Comparison of ENCODE assay signal across 8 cellular contexts in the genomic region with DNA sequence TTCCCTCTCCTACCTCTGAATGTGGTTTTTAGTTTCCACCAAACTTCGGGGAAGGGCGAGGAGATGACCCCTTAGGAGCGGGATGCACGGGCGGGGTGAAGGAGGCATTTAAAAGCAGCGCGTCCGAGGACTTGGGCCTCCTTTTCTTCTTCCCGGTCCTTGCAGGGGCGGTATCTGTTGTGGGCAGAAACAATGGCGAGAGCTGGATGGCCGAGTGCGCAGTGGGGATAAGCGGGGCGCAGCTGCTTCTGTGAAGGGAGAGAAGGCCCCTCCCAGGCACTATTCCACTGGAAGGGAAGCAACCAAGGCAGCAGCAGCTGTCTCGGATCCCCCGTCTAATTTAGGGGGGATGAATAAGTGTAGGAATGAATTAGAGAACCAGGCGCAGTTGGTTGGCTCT. TPM values are rescaled to one million over a fixed set of nuclear protein-coding genes. Genes with fewer than 3 reads are reported as not detected.
A peak's percentile ranks its signal among the peaks of the same experiment; 100 is the strongest.
DNase-seq lines count a peak whose midpoint lies in the region; ATAC-seq and TF ChIP-seq lines count a peak whose summit lies in the region.

No MANE protein-coding gene starts in this region.

- no peak for ATAC-seq in activated naive CD8-positive, alpha-beta T cell treated with anti-CD3 and anti-CD28 coated beads, Interleukin-2, amount 10 ng/mL, durations not matched to agents 7 days and 5 days (ENCODE audit: low read depth)
- ATAC-seq in omental fat pad (ENCODE audit: low FRiP score) (peak; percentile 19), GM21390 (IDR thresholded peaks at IDR 0.05; ENCODE audit: unreplicated experiment) (no peak), HG03039 (IDR thresholded peaks at IDR 0.05; ENCODE audit: unreplicated experiment) (no peak)

- no peaks in the 10 kb centered on the region for H3K9me3 Mint-ChIP-seq in activated naive CD8-positive, alpha-beta T cell treated with anti-CD3 and anti-CD28 coated beads, Interleukin-2, amount 10 ng/mL, durations not matched to agents 7 days and 5 days

- peak overlapping the region; percentile 96 for H3K4me3 Mint-ChIP-seq in activated naive CD8-positive, alpha-beta T cell treated with anti-CD3 and anti-CD28 coated beads, Interleukin-2, amount 10 ng/mL, durations not matched to agents 7 days and 5 days

- peaks cover 4% of the 10 kb centered on the region for H3K27me3 Mint-ChIP-seq in activated naive CD8-positive, alpha-beta T cell treated with anti-CD3 and anti-CD28 coated beads, Interleukin-2, amount 10 ng/mL, durations not matched to agents 7 days and 5 days

- TF ChIP-seq CTCF in GM20000 (IDR thresholded peaks at IDR 0.05; ENCODE audit: extremely low read depth, missing control alignments) (no peak), omental fat pad (IDR thresholded peaks at IDR 0.05) (no peak)

- H3K36me3 Mint-ChIP-seq in activated naive CD8-positive, alpha-beta T cell treated with anti-CD3 and anti-CD28 coated beads, Interleukin-2, amount 10 ng/mL, durations not matched to agents 7 days and 5 days, result peaks cover 11% of the 10 kb centered on the region

- POLR2A ChIA-PET in activated naive CD8-positive, alpha-beta T cell treated with anti-CD3 and anti-CD28 coated beads, Interleukin-2, amount 10 ng/mL, durations not matched to agents 7 days and 5 days (lab: Charles Lee), result interaction anchor here (0.7 to 1.6 kb wide), 5 partner anchors 11 to 668 kb away, joined by 3 to 10 read pairs (median 4); a partner anchor contains a TSS

- intact Hi-C loops in head of caudate nucleus (cut with DNase I), result loop anchor here (10.0 kb wide), 2 partner anchors 180 to 310 kb away; a partner anchor contains a TSS

- peaks cover 26% of the 10 kb centered on the region for H3K4me1 Mint-ChIP-seq in activated naive CD8-positive, alpha-beta T cell treated with anti-CD3 and anti-CD28 coated beads, Interleukin-2, amount 10 ng/mL, durations not matched to agents 7 days and 5 days

- H3K27ac Mint-ChIP-seq in activated naive CD8-positive, alpha-beta T cell treated with anti-CD3 and anti-CD28 coated beads, Interleukin-2, amount 10 ng/mL, durations not matched to agents 7 days and 5 days, result peak overlapping the region; percentile 99

- DNase-seq in AG20443 (ENCODE audit: low spot score), result peak; percentile 62
- peak; percentile 14 for DNase-seq in GM20000 (ENCODE audit: low spot score)
- DNase-seq in NCI-H82 treated with DMSO at 0.1 percent for 48 hours (lab: John Stamatoyannopoulos, UW; ENCODE audit: unreplicated experiment), result peak; percentile 5
- DNase-seq in activated naive CD8-positive, alpha-beta T cell treated with anti-CD3 and anti-CD28 coated beads, Interleukin-2, amount 10 ng/mL, durations not matched to agents 7 days and 5 days, result peak; percentile 34
- peak in 41 of 42 donors; percentile 28 to 80 (median 57) for DNase-seq in head of caudate nucleus
- no peak for DNase-seq in omental fat pad (ENCODE audit: low spot score)

RNA-seq across cellular contexts. Expression of a gene that starts 0.9 kb away (rescaled TPM):
- 10 to 100 TPM; 52.4 to 52.7 TPM for total RNA-seq in activated naive CD8-positive, alpha-beta T cell treated with anti-CD3 and anti-CD28 coated beads, Interleukin-2, amount 10 ng/mL, durations not matched to agents 7 days and 5 days
- 10 to 100 TPM; 25.5 to 35.2 (median 30.5) TPM for total RNA-seq in omental fat pad
